In the genomic region with DNA sequence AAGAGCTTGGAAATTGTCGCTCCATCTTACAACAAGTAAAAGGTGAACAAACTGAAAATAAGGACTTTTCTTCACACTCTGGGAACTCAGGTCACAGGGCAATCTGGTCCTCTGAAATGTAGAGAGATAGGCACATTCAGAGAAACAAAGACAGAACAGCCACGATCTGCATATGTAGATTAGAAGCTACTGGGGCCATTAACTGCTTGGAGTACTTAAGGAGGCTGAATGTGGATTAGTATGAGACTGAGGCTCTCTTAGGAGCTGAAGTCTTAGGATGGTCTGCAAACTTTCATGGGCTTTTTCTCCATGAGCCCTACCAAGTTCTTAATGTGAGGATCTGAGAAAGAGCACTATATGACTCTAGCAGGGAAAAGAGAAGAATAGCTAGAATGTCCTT, we compare ENCODE assay signal across 17 cellular contexts.
DNase-seq lines count a peak whose midpoint lies in the region; ATAC-seq, FAIRE-seq and TF ChIP-seq lines count a peak whose summit lies in the region.
"Had no signal": no experiment of that assay in that cellular context is flagged by ENCODE, and none has a peak within 500 bp of the region (broad histone marks: within the 10 kb centered on the region; RNA-seq: fewer than 3 reads in every experiment).

No MANE protein-coding gene starts in this region.

- H3K27ac ChIP-seq in HUES48 (ENCODE audit: low read depth, low read length) (peak overlapping the region; percentile 70), H1 (ENCODE audit: low read depth, low read length) (no peak overlapping the region), iPS DF 6.9 (ENCODE audit: low read length) (no peak overlapping the region), trophoblast cell (ENCODE audit: low read depth, low read length) (peak overlapping the region; percentile 12), esophagus muscularis mucosa (replicated peaks in 1 of 4) (no peak overlapping the region)
- H3K27ac ChIP-seq: GM23248 had no signal

- H2AFZ ChIP-seq in H1 (ENCODE audit: low read length) (no peak overlapping the region), trophoblast cell (ENCODE audit: insufficient read depth, low read length, poor library complexity) (no peak overlapping the region)
- H2AFZ ChIP-seq: GM23248 had no signal

- TF ChIP-seq CTCF in H1 (IDR thresholded peaks at IDR 0.05; ENCODE audit: control extremely low read depth in 1 of 3, insufficient read depth in 1 of 3, low read depth in 1 of 3, low read length in 3 of 3) (no peak), esophagus muscularis mucosa (IDR thresholded peaks at IDR 0.05) (no peak)

- POLR2A ChIA-PET in H1 (lab: Charles Lee; ENCODE audit: partially characterized antibody): interaction anchor here (0.6 kb wide), 1 partner anchor 647 kb away, joined by 3 read pairs; no protein-coding TSS in a partner anchor

- H3K27me3 ChIP-seq in HUES48 (ENCODE audit: control insufficient read depth, insufficient read depth, low read length) (no peaks in the 10 kb centered on the region), H1 (replicated peaks in 1 of 4; ENCODE audit: control insufficient read depth in 3 of 4, extremely low read depth in 1 of 4, insufficient read depth in 3 of 4, low read length in 3 of 4) (no peaks in the 10 kb centered on the region), iPS DF 6.9 (ENCODE audit: control insufficient read depth, insufficient read depth, low read length) (no peaks in the 10 kb centered on the region), trophoblast cell (ENCODE audit: insufficient read depth, low read length) (no peaks in the 10 kb centered on the region), esophagus muscularis mucosa (no peaks in the 10 kb centered on the region)

- no peak overlapping the region for H4K5ac ChIP-seq in H1 (ENCODE audit: insufficient read length, low read depth, low read length)

- H2BK120ac ChIP-seq in H1 (replicated peaks; ENCODE audit: low read depth, low read length) (no peak overlapping the region), trophoblast cell (ENCODE audit: insufficient read depth, low read length, poor library complexity) (peak overlapping the region; percentile 1)

- H3K23ac ChIP-seq in H1 (ENCODE audit: insufficient read length) (no peak overlapping the region), trophoblast cell (ENCODE audit: low read length) (no peak overlapping the region)

- H3K79me1 ChIP-seq in H1 (ENCODE audit: low read depth, low read length) (no peaks in the 10 kb centered on the region), trophoblast cell (ENCODE audit: low read length) (no peaks in the 10 kb centered on the region)

- H3K9ac ChIP-seq in HUES48 (ENCODE audit: low read depth, low read length) (no peak overlapping the region), H1 (replicated peaks in 1 of 4; ENCODE audit: extremely low read depth in 1 of 4, low read depth in 3 of 4, low read length in 3 of 4) (no peak overlapping the region), trophoblast cell (ENCODE audit: low read length) (no peak overlapping the region)
- H3K9ac ChIP-seq: GM23248 had no signal

- H4K91ac ChIP-seq in H1 (replicated peaks; ENCODE audit: insufficient read length, low read length) (no peak overlapping the region), trophoblast cell (ENCODE audit: low read depth, low read length) (no peak overlapping the region)

- H4K20me1 ChIP-seq in H1 (replicated peaks in 1 of 2; ENCODE audit: control insufficient read depth in 1 of 2, insufficient read depth in 2 of 2, low read length in 2 of 2): no peaks in the 10 kb centered on the region

- H4K8ac ChIP-seq in H1 (ENCODE audit: extremely low read depth, insufficient read depth, low read length) (no peak overlapping the region), trophoblast cell (ENCODE audit: low read depth, low read length) (no peak overlapping the region)

- H2BK5ac ChIP-seq in H1 (ENCODE audit: low read depth, low read length) (no peak overlapping the region), trophoblast cell (ENCODE audit: low read depth, low read length, poor library complexity) (no peak overlapping the region)

- CTCF ChIA-PET in H1 (lab: Charles Lee; ENCODE audit: partially characterized antibody): interaction anchor here (0.8 to 1.6 kb wide), 3 partner anchors 12 to 120 kb away, joined by 3 to 5 read pairs (median 4); no protein-coding TSS in a partner anchor

- H3K4me1 ChIP-seq in HUES48 (ENCODE audit: control insufficient read depth, insufficient read depth, low read length): peaks cover 25% of the 10 kb centered on the region
- peaks cover 0 to 3% (median 1%) of the 10 kb centered on the region in 4 experiments; a peak in 3 of 7 replicates for H3K4me1 ChIP-seq in H1 (replicated peaks in 1 of 4; ENCODE audit: control insufficient read depth in 3 of 4, insufficient read depth in 4 of 4, low read length in 3 of 4)
- no peaks in the 10 kb centered on the region; the same call in 1 of the 2 replicates for H3K4me1 ChIP-seq in iPS DF 6.9 (ENCODE audit: control insufficient read depth, insufficient read depth, low read length)
- H3K4me1 ChIP-seq in trophoblast cell (ENCODE audit: control insufficient read depth in 1 of 2, insufficient read depth in 2 of 2, low read length in 2 of 2): peaks cover 0 to 3% of the 10 kb centered on the region in 2 experiments
- H3K4me1 ChIP-seq in esophagus muscularis mucosa: no peaks in the 10 kb centered on the region
- H3K4me1 ChIP-seq: HAP-1 had no signal

- H3K4me2 ChIP-seq in H1 (ENCODE audit: insufficient read depth in 1 of 2, low read depth in 2 of 2, low read length in 2 of 2) (peak overlapping the region; percentile 8 to 39; a peak in 1 of 4 replicates), trophoblast cell (ENCODE audit: low read length) (no peak overlapping the region)

- WGBS in H1 (ENCODE audit: extremely low coverage in 1 of 2, insufficient coverage in 1 of 2, insufficient read length in 1 of 2, insufficient replicate concordance in 2 of 2, low coverage in 1 of 2, low lambda C conversion rate in 2 of 2, missing lambda C conversion rate in 1 of 2), 2 experiments: 50% methylated on average over 2 of the region's 2 CpGs; no CpG with 5 or more reads in 1 of the 2 experiments
- no CpG with 5 or more reads among the region's 2 CpGs for WGBS in iPS DF 6.9 (ENCODE audit: insufficient coverage, insufficient read length)
- WGBS in trophoblast cell (ENCODE audit: extremely low coverage, insufficient coverage, insufficient read length): no CpG with 5 or more reads among the region's 2 CpGs
- 56% methylated on average over 2 of the region's 2 CpGs for WGBS in esophagus muscularis mucosa

- no peaks in the 10 kb centered on the region for H3K9me3 ChIP-seq in HUES48 (ENCODE audit: control insufficient read depth, insufficient read depth, low read length)
- H3K9me3 ChIP-seq in H1 (ENCODE audit: insufficient read depth in 2 of 2, low read depth in 1 of 2, low read length in 1 of 2): no peaks in the 10 kb centered on the region; a peak in 1 of 4 replicates
- no peaks in the 10 kb centered on the region for H3K9me3 ChIP-seq in iPS DF 6.9 (ENCODE audit: control insufficient read depth, insufficient read depth, low read length)
- no peaks in the 10 kb centered on the region for H3K9me3 ChIP-seq in trophoblast cell (ENCODE audit: insufficient read depth, low read depth, low read length)
- no peaks in the 10 kb centered on the region for H3K9me3 ChIP-seq in esophagus muscularis mucosa
- H3K9me3 ChIP-seq: HAP-1 had no signal

- no peak overlapping the region for H3K18ac ChIP-seq in H1 (ENCODE audit: extremely low read depth, low read length)
- no peak overlapping the region for H3K18ac ChIP-seq in trophoblast cell (ENCODE audit: low read length)

- intact Hi-C loops in esophagus muscularis mucosa (cut with DNase I): no loop called here

- H3K79me2 ChIP-seq in H1 (ENCODE audit: control insufficient read depth in 1 of 2, insufficient read depth in 2 of 2, low read length in 2 of 2): no peaks in the 10 kb centered on the region
- no peaks in the 10 kb centered on the region for H3K79me2 ChIP-seq in trophoblast cell (ENCODE audit: control insufficient read depth, insufficient read depth, low read length, poor library complexity)

- no peak overlapping the region for H2BK20ac ChIP-seq in H1 (ENCODE audit: low read length)

- H2BK15ac ChIP-seq in H1 (ENCODE audit: low read length): no peak overlapping the region

- TF ChIP-seq RAD21 in H1 (IDR thresholded peaks at IDR 0.05 in 1 of 2, conservative IDR thresholded peaks at IDR 0.05 in 1 of 2; ENCODE audit: low read depth in 2 of 2, low read length in 2 of 2): no peak; a peak in 1 of 4 replicates

- no peak for TF ChIP-seq EP300 in H1 (IDR thresholded peaks at IDR 0.05; ENCODE audit: borderline replicate concordance in 1 of 2, low read depth in 2 of 2, low read length in 2 of 2)
- TF ChIP-seq EP300 in esophagus muscularis mucosa (IDR thresholded peaks at IDR 0.05): no peak

- H3K56ac ChIP-seq in H1 (replicated peaks; ENCODE audit: insufficient read length, low read depth, low read length): no peak overlapping the region

- H4K12ac ChIP-seq in trophoblast cell (ENCODE audit: low read depth, low read length): no peak overlapping the region

- TF ChIP-seq POLR2A in H1 (IDR thresholded peaks at IDR 0.05; ENCODE audit: control extremely low read depth in 1 of 2, low read depth in 2 of 2, low read length in 2 of 2) (no peak), esophagus muscularis mucosa (IDR thresholded peaks at IDR 0.05; ENCODE audit: low read depth) (no peak)

- H3K23me2 ChIP-seq in H1 (ENCODE audit: low read depth, low read length): no peaks in the 10 kb centered on the region

- FAIRE-seq in H1 (lab: Jason Lieb, UNC): peak; percentile 71
- FAIRE-seq: A204.1, G401.6, GM12891, HepG2 had no signal

- H3K4me3 ChIP-seq in HUES48 (ENCODE audit: low read depth, low read length) (0 out of 2 replicates have a peak overlapping the region, but pooled peaks have one; percentile 12), H1 (ENCODE audit: extremely low read depth in 1 of 4, insufficient read depth in 2 of 4, low read depth in 3 of 4, low read length in 4 of 4) (no peak overlapping the region), iPS DF 6.9 (ENCODE audit: low read length) (no peak overlapping the region), trophoblast cell (ENCODE audit: low read depth, low read length) (no peak overlapping the region), esophagus muscularis mucosa (no peak overlapping the region)
- H3K4me3 ChIP-seq: GM23248, HAP-1 had no signal

- H3K36me3 ChIP-seq in HUES48 (ENCODE audit: control insufficient read depth, insufficient read depth, low read length) (no peaks in the 10 kb centered on the region), H1 (ENCODE audit: control insufficient read depth in 2 of 4, insufficient read depth in 4 of 4, low read length in 3 of 4) (no peaks in the 10 kb centered on the region), iPS DF 6.9 (ENCODE audit: control insufficient read depth, insufficient read depth, low read length) (no peaks in the 10 kb centered on the region), trophoblast cell (ENCODE audit: control insufficient read depth in 1 of 2, insufficient read depth in 2 of 2, low read length in 2 of 2) (no peaks in the 10 kb centered on the region), esophagus muscularis mucosa (no peaks in the 10 kb centered on the region)
- H3K36me3 ChIP-seq: HAP-1 had no signal

- DNase-seq in H1 (ENCODE audit: low read depth in 1 of 2, low spot score in 2 of 2): no peak
- peak; percentile 43 for DNase-seq in iPS DF 6.9 (ENCODE audit: low read depth, low spot score)
- no peak for DNase-seq in trophoblast cell
- no peak for DNase-seq in NCI-H82 treated with DMSO at 0.1 percent for 48 hours (lab: John Stamatoyannopoulos, UW; ENCODE audit: unreplicated experiment)
- DNase-seq in OCI-M2 (lab: John Stamatoyannopoulos, UW; ENCODE audit: unreplicated experiment): no peak
- DNase-seq in esophagus muscularis mucosa (ENCODE audit: extremely low spot score): no peak
- DNase-seq: C1 segment of cervical spinal cord; CD4-positive, alpha-beta memory T cell; DMS79; GM23248 had no signal

- H3K14ac ChIP-seq in H1 (ENCODE audit: insufficient read length) (no peak overlapping the region), trophoblast cell (ENCODE audit: low read length) (no peak overlapping the region)

- ATAC-seq in HG02798 (IDR thresholded peaks at IDR 0.05; ENCODE audit: poor library complexity, unreplicated experiment): no peak
- ATAC-seq: HepG2 had no signal

- H3K4ac ChIP-seq in H1 (replicated peaks; ENCODE audit: insufficient read length, low read depth, low read length) (no peak overlapping the region), trophoblast cell (ENCODE audit: low read depth, low read length) (no peak overlapping the region)

- H2BK12ac ChIP-seq in H1 (ENCODE audit: low read depth, low read length) (no peak overlapping the region), trophoblast cell (ENCODE audit: low read length) (peak overlapping the region; percentile 0)

- no peak overlapping the region for H2AK5ac ChIP-seq in H1 (ENCODE audit: low read depth, low read length)
- H2AK5ac ChIP-seq in trophoblast cell (ENCODE audit: low read length): no peak overlapping the region

Comparison
In these comparisons a context has a peak if more than half of its experiments do, and no peak if none do; other contexts are left out.
1. H3K27ac ChIP-seq: peak in HUES48 (single experiment) and trophoblast cell (single experiment); none in H1 (single experiment), iPS DF 6.9 (single experiment) and esophagus muscularis mucosa (0 of 4).